In genomic region chr7:27389508-27389907, GRCh38 we compare ENCODE assay signal across 35 cellular contexts.
DNase-seq lines count a peak whose midpoint lies in the region; ATAC-seq and TF ChIP-seq lines count a peak whose summit lies in the region.
"Had no signal": no experiment of that assay in that cellular context is flagged by ENCODE, and none has a peak within 500 bp of the region (broad histone marks: within the 10 kb centered on the region; RNA-seq: fewer than 3 reads in every experiment).

No MANE protein-coding gene starts in this region.

- no peaks in the 10 kb centered on the region for H4K20me1 ChIP-seq in PC-3 (ENCODE audit: low read length)

- no peak overlapping the region for H3K27ac Mint-ChIP-seq in progenitor cell of endocrine pancreas
- H3K27ac Mint-ChIP-seq: activated CD4-positive, alpha-beta T cell treated with anti-CD3 and anti-CD28 coated beads, Interleukin-2, amount 10 ng/mL, durations not matched to agents 7 days and 5 days; activated naive CD8-positive, alpha-beta T cell; CD4-positive, alpha-beta T cell; naive B cell; stimulated activated naive CD8-positive, alpha-beta T cell treated with anti-CD3 and anti-CD28 coated beads, Interleukin-15, amount 100 ng/mL, for 72 hours; WTC11 had no signal

- H3K27me3 ChIP-seq in PC-3 (ENCODE audit: low read length) (no peaks in the 10 kb centered on the region), muscle layer of duodenum (ENCODE audit: low read depth, low read length) (no peaks in the 10 kb centered on the region)
- H3K27me3 ChIP-seq: cardiac muscle cell, colonic mucosa, tibial nerve had no signal

- no peaks in the 10 kb centered on the region for H3K9me3 ChIP-seq in PC-3 (ENCODE audit: low read length)
- peaks cover 4 to 6% of the 10 kb centered on the region in 2 donors for H3K9me3 ChIP-seq in muscle layer of duodenum (ENCODE audit: control insufficient read depth in 1 of 2, low read length in 2 of 2)
- H3K9me3 ChIP-seq: colonic mucosa had no signal

- no peak overlapping the region for H2AFZ ChIP-seq in PC-3 (ENCODE audit: low read length)

- no peak overlapping the region for H3K9ac ChIP-seq in PC-3 (ENCODE audit: low read length)

- no peak overlapping the region for H3K4me3 Mint-ChIP-seq in progenitor cell of endocrine pancreas (ENCODE audit: low read depth)
- H3K4me3 Mint-ChIP-seq: activated CD4-positive, alpha-beta T cell treated with anti-CD3 and anti-CD28 coated beads, Interleukin-2, amount 10 ng/mL, durations not matched to agents 7 days and 5 days; activated naive CD8-positive, alpha-beta T cell; CD4-positive, alpha-beta T cell; naive B cell; stimulated activated naive CD8-positive, alpha-beta T cell treated with anti-CD3 and anti-CD28 coated beads, Interleukin-15, amount 100 ng/mL, for 72 hours; WTC11 had no signal

- H3K27me3 Mint-ChIP-seq in progenitor cell of endocrine pancreas = peaks cover 6% of the 10 kb centered on the region

- intact Hi-C loops in PC-3 (cut with micrococcal nuclease) (no loop called here), posterior vena cava (cut with DNase I) (no loop called here)

- peaks cover 3% of the 10 kb centered on the region for H3K4me1 Mint-ChIP-seq in progenitor cell of endocrine pancreas (ENCODE audit: low read depth)
- H3K4me1 Mint-ChIP-seq: activated CD4-positive, alpha-beta T cell treated with anti-CD3 and anti-CD28 coated beads, Interleukin-2, amount 10 ng/mL, durations not matched to agents 7 days and 5 days; naive B cell; stimulated activated naive CD8-positive, alpha-beta T cell treated with anti-CD3 and anti-CD28 coated beads, Interleukin-15, amount 100 ng/mL, for 72 hours had no signal

- DNase-seq in PC-3 = no peak
- peak; percentile 4 for DNase-seq in fibroblast of the aortic adventitia (ENCODE audit: low read depth)
- peak; percentile 10 for DNase-seq in skeletal muscle cell (ENCODE audit: low read depth)
- DNase-seq in posterior vena cava (ENCODE audit: low spot score) = no peak
- DNase-seq in activated CD4-positive, alpha-beta T cell treated with anti-CD3 and anti-CD28 coated beads for 1 hour = no peak
- no peak for DNase-seq in progenitor cell of endocrine pancreas (ENCODE audit: low spot score, unreplicated experiment)
- DNase-seq in stimulated activated CD4-positive, alpha-beta T cell treated with anti-CD3 and anti-CD28 coated beads, Interleukin-4, amount 100 ng/mL, for 1 hour = no peak
- DNase-seq: activated CD4-positive, alpha-beta T cell treated with anti-CD3 and anti-CD28 coated beads, Interleukin-2, amount 10 ng/mL, durations not matched to agents 7 days and 5 days; activated effector memory CD4-positive, alpha-beta T cell treated with anti-CD3 and anti-CD28 coated beads, Interleukin-2, amount 50 U/mL, for 16 hours; activated T-cell treated with anti-CD3 and anti-CD28 coated beads, Interleukin-2, amount 50 U/mL, for 1 hour; anterior cingulate cortex; CD4-positive, alpha-beta T cell; colonic mucosa; effector CD8-positive, alpha-beta T cell; erythroblast; GOT3; left colon; naive B cell; NCI-H1048; NCI-H1694; NCI-H446; NCI-H774; occipital lobe; retina; spleen; stimulated activated CD4-positive, alpha-beta T cell treated with anti-CD3 and anti-CD28 coated beads, Interleukin-2, amount 100 ng/mL, for 24 hours; stimulated activated CD8-positive, alpha-beta memory T cell treated with anti-CD3 and anti-CD28 coated beads, Interleukin-4, amount 100 ng/mL, for 48 hours; stimulated activated naive CD8-positive, alpha-beta T cell treated with anti-CD3 and anti-CD28 coated beads, Interleukin-15, amount 100 ng/mL, for 72 hours had no signal

- CTCF ChIA-PET in PC-3 (lab: Charles Lee) = no interaction called here

- H3K9me3 Mint-ChIP-seq in progenitor cell of endocrine pancreas (ENCODE audit: low read depth) = no peaks in the 10 kb centered on the region
- H3K9me3 Mint-ChIP-seq: activated CD4-positive, alpha-beta T cell treated with anti-CD3 and anti-CD28 coated beads, Interleukin-2, amount 10 ng/mL, durations not matched to agents 7 days and 5 days; CD4-positive, alpha-beta T cell; stimulated activated naive CD8-positive, alpha-beta T cell treated with anti-CD3 and anti-CD28 coated beads, Interleukin-15, amount 100 ng/mL, for 72 hours; WTC11 had no signal

- H3K27ac ChIP-seq in PC-3 (ENCODE audit: low read length) = no peak overlapping the region
- peak overlapping the region; percentile 23 for H3K27ac ChIP-seq in muscle layer of duodenum (ENCODE audit: low read length)
- H3K27ac ChIP-seq: cardiac muscle cell, colonic mucosa, RWPE1, SK-N-MC, spleen had no signal

- POLR2A ChIA-PET in PC-3 (lab: Charles Lee; ENCODE audit: unreplicated experiment) = no interaction called here

- ATAC-seq in PC-3 = 0 out of 2 replicates have a peak, but pooled peaks have one; percentile 22
- ATAC-seq: left colon; stimulated activated naive CD8-positive, alpha-beta T cell treated with anti-CD3 and anti-CD28 coated beads, Interleukin-15, amount 100 ng/mL, for 72 hours; WTC11 had no signal

- H3K4me1 ChIP-seq in PC-3 (ENCODE audit: insufficient read depth, low read length) (peaks cover 7% of the 10 kb centered on the region; the same call in 1 of the 2 replicates), muscle layer of duodenum (ENCODE audit: control insufficient read depth in 1 of 2, insufficient read depth in 2 of 2, low read length in 2 of 2) (no peaks in the 10 kb centered on the region)
- H3K4me1 ChIP-seq: colonic mucosa, spleen had no signal

- no peak for TF ChIP-seq CTCF in PC-3 (conservative IDR thresholded peaks at IDR 0.05; ENCODE audit: low read depth, low read length)
- TF ChIP-seq CTCF in fibroblast of the aortic adventitia (IDR thresholded peaks at IDR 0.05; ENCODE audit: insufficient read depth, low read length) = no peak
- TF ChIP-seq CTCF in progenitor cell of endocrine pancreas (IDR thresholded peaks at IDR 0.05; ENCODE audit: unreplicated experiment) = no peak

- H3K36me3 ChIP-seq in PC-3 (ENCODE audit: low read depth, low read length) (no peaks in the 10 kb centered on the region), muscle layer of duodenum (ENCODE audit: control insufficient read depth in 1 of 2, insufficient read depth in 2 of 2, low read length in 2 of 2) (no peaks in the 10 kb centered on the region)
- H3K36me3 ChIP-seq: cardiac muscle cell, colonic mucosa, spleen, tibial nerve had no signal

- H3K4me3 ChIP-seq in PC-3 (ENCODE audit: low read length) (no peak overlapping the region), fibroblast of the aortic adventitia (ENCODE audit: low read depth, low read length) (no peak overlapping the region), muscle layer of duodenum (ENCODE audit: low read depth in 1 of 2, low read length in 2 of 2) (no peak overlapping the region), skeletal muscle cell (ENCODE audit: low read depth, low read length) (no peak overlapping the region)
- H3K4me3 ChIP-seq: cardiac muscle cell, colonic mucosa, SK-N-MC, spleen, tibial nerve had no signal

- no peaks in the 10 kb centered on the region for H3K9me2 ChIP-seq in PC-3 (replicated peaks; ENCODE audit: low read length)

- no peaks in the 10 kb centered on the region for H3K79me2 ChIP-seq in PC-3 (ENCODE audit: low read length)

- H3K36me3 Mint-ChIP-seq in progenitor cell of endocrine pancreas (ENCODE audit: insufficient read depth) = no peaks in the 10 kb centered on the region
- H3K36me3 Mint-ChIP-seq: activated naive CD8-positive, alpha-beta T cell; WTC11 had no signal

- no TSS peak for BruUV-seq in PC-3 (replicated peaks; lab: Mats Ljungman, UMichigan)

- no peaks in the 10 kb centered on the region for H3F3A ChIP-seq in PC-3 (ENCODE audit: low read length, unreplicated experiment)

- peak overlapping the region; percentile 5; the same call in 1 of the 2 replicates for H3K4me2 ChIP-seq in PC-3 (ENCODE audit: low read length)

Comparison
In these comparisons a context has a peak if more than half of its experiments do, and no peak if none do; other contexts are left out.
1. DNase-seq: peak in fibroblast of the aortic adventitia (single experiment) and skeletal muscle cell (single experiment); none in PC-3 (single experiment), posterior vena cava (single experiment), activated CD4-positive, alpha-beta T cell treated with anti-CD3 and anti-CD28 coated beads for 1 hour (single experiment), progenitor cell of endocrine pancreas (single experiment) and stimulated activated CD4-positive, alpha-beta T cell treated with anti-CD3 and anti-CD28 coated beads, Interleukin-4, amount 100 ng/mL, for 1 hour (single experiment).